Comparison of ENCODE assay signal across 25 cellular contexts in genomic region chr3:152617609-152618008, GRCh38.
DNase-seq lines count a peak whose midpoint lies in the region; ATAC-seq, FAIRE-seq and TF ChIP-seq lines count a peak whose summit lies in the region.
"Had no signal": no experiment of that assay in that cellular context is flagged by ENCODE, and none has a peak within 500 bp of the region (broad histone marks: within the 10 kb centered on the region; RNA-seq: fewer than 3 reads in every experiment).

No MANE protein-coding gene starts in this region.

- POLR2A ChIA-PET in A549 (lab: Yijun Ruan, JAX), result no interaction called here

- DNase-seq in A549 (ENCODE audit: low read depth in 1 of 2, low spot score in 1 of 2), result no peak
- DNase-seq in RCC 7860 (ENCODE audit: low spot score), result no peak
- no peak for DNase-seq in stimulated activated CD4-positive, alpha-beta T cell treated with anti-CD3 and anti-CD28 coated beads, Interleukin-4, amount 100 ng/mL, for 4 hours
- no peak for DNase-seq in foreskin fibroblast
- DNase-seq: ACHN; BE2C; C1 segment of cervical spinal cord; CD4-positive, alpha-beta memory T cell; CD4-positive, CD25-positive, alpha-beta regulatory T cell; CD8-positive, alpha-beta memory T cell; COR-L47; DMS 273 treated with DMSO at 0.1 percent for 48 hours; DMS153; DMS53; DMS79; DND-41; EL; GDM1 had no signal

- H3K4me3 ChIP-seq in A549 (no peak overlapping the region), foreskin fibroblast (ENCODE audit: low read depth in 1 of 2, low read length in 2 of 2) (no peak overlapping the region)
- H3K4me3 ChIP-seq: BLaER1, GM12878 had no signal

- H3K27ac ChIP-seq in A549, result no peak overlapping the region
- H3K27ac ChIP-seq: 22Rv1, BLaER1 had no signal

- no peak for FAIRE-seq in A549 (lab: Jason Lieb, UNC)
- FAIRE-seq in RCC 7860 (lab: Jason Lieb, UNC), result peak; percentile 5
- FAIRE-seq in colon (lab: Jason Lieb, UNC), result peak; percentile 18
- FAIRE-seq: GM12878, GM12892, GM18507 had no signal

- H3K4me1 ChIP-seq in A549, result no peaks in the 10 kb centered on the region
- H3K4me1 ChIP-seq: BE2C, BLaER1 had no signal

- CTCF ChIA-PET in A549 (lab: Yijun Ruan, JAX), result no interaction called here

- TF ChIP-seq CTCF in A549 (IDR thresholded peaks at IDR 0.05) (no peak), foreskin fibroblast (IDR thresholded peaks at IDR 0.05; ENCODE audit: low read depth, low read length) (no peak)

- TF ChIP-seq EP300 in A549 (IDR thresholded peaks at IDR 0.05), result no peak

- no peak for TF ChIP-seq POLR2A in A549 (IDR thresholded peaks at IDR 0.05; ENCODE audit: low read length)

- H3K4me2 ChIP-seq in A549, result no peak overlapping the region
- H3K4me2 ChIP-seq: BLaER1 had no signal

- no peaks in the 10 kb centered on the region for H3K9me3 ChIP-seq in A549
- H3K9me3 ChIP-seq: BE2C, BLaER1 had no signal

- no peak for TF ChIP-seq RAD21 in A549 (conservative IDR thresholded peaks at IDR 0.05 in 1 of 2, IDR thresholded peaks at IDR 0.05 in 1 of 2)

- ATAC-seq in A549, result no peak
- no peak for ATAC-seq in HG03095 (IDR thresholded peaks at IDR 0.05; ENCODE audit: unreplicated experiment)
- ATAC-seq: GM12878 had no signal

TF ChIP-seq in A549, 52 proteins besides CTCF, POLR2A, EP300 and RAD21:
- no peak for TF ChIP-seq RNF2 (IDR thresholded peaks at IDR 0.05; ENCODE audit: borderline replicate concordance, low read depth)
- no peak for TF ChIP-seq EHF (CRISPR knock-in tag; IDR thresholded peaks at IDR 0.05)
- peak; percentile 9 for TF ChIP-seq MAFK (IDR thresholded peaks at IDR 0.05; ENCODE audit: partially characterized antibody)
- TF ChIP-seq FOXS1 (CRISPR knock-in tag; IDR thresholded peaks at IDR 0.05), result no peak
- no peak for TF ChIP-seq ZFP36 (IDR thresholded peaks at IDR 0.05; ENCODE audit: borderline replicate concordance, partially characterized antibody)
